ENCODE assay signal across 9 cellular contexts in genomic region chrX:118847676-118848075, GRCh38. TPM values are rescaled to one million over a fixed set of nuclear protein-coding genes. Genes with fewer than 3 reads are reported as not detected.
A peak's percentile ranks its signal among the peaks of the same experiment; 100 is the strongest.
DNase-seq lines count a peak whose midpoint lies in the region; ATAC-seq, FAIRE-seq and TF ChIP-seq lines count a peak whose summit lies in the region.
"Had no signal": no experiment of that assay in that cellular context is flagged by ENCODE, and none has a peak within 500 bp of the region (broad histone marks: within the 10 kb centered on the region; RNA-seq: fewer than 3 reads in every experiment).

No MANE protein-coding gene starts in this region.

- no peaks in the 10 kb centered on the region for H3K9me3 Mint-ChIP-seq in activated T-helper 2 cell treated with anti-CD3 and anti-CD28 coated beads, Interferon-gamma antibody, Interleukin-2, Interleukin-4, amounts not matched to agents 10 μg/mL and 5 μg/mL and 100 μg/mL, durations not matched to agents 14 hours and 24 hours and 36 hours
- H3K9me3 Mint-ChIP-seq: CD8-positive, alpha-beta memory T cell had no signal

- 5 to 15% methylated on average over 1 of the region's 1 CpG for WGBS in pancreas, 2 donors

- no peak overlapping the region for H3K4me3 Mint-ChIP-seq in activated T-helper 2 cell treated with anti-CD3 and anti-CD28 coated beads, Interferon-gamma antibody, Interleukin-2, Interleukin-4, amounts not matched to agents 10 μg/mL and 5 μg/mL and 100 μg/mL, durations not matched to agents 14 hours and 24 hours and 36 hours (ENCODE audit: low read depth)
- H3K4me3 Mint-ChIP-seq: CD8-positive, alpha-beta memory T cell had no signal

- H3K27ac Mint-ChIP-seq in activated T-helper 2 cell treated with anti-CD3 and anti-CD28 coated beads, Interferon-gamma antibody, Interleukin-2, Interleukin-4, amounts not matched to agents 10 μg/mL and 5 μg/mL and 100 μg/mL, durations not matched to agents 14 hours and 24 hours and 36 hours, result no peak overlapping the region
- H3K27ac Mint-ChIP-seq: CD8-positive, alpha-beta memory T cell had no signal

- peak; percentile 98 for FAIRE-seq in pancreas (lab: Jason Lieb, UNC)

- TF ChIP-seq CTCF in fibroblast of mammary gland (conservative IDR thresholded peaks at IDR 0.05; ENCODE audit: control insufficient read depth, insufficient read depth, low read depth, low read length) (peak; percentile 68), pancreas (IDR thresholded peaks at IDR 0.05) (peak; percentile 45 to 64 (median 58))

- no peaks in the 10 kb centered on the region for H3K4me1 Mint-ChIP-seq in activated T-helper 2 cell treated with anti-CD3 and anti-CD28 coated beads, Interferon-gamma antibody, Interleukin-2, Interleukin-4, amounts not matched to agents 10 μg/mL and 5 μg/mL and 100 μg/mL, durations not matched to agents 14 hours and 24 hours and 36 hours (ENCODE audit: low read depth)
- H3K4me1 Mint-ChIP-seq: CD8-positive, alpha-beta memory T cell had no signal

- H3K9me3 ChIP-seq in pancreas, result no peaks in the 10 kb centered on the region

- no peak overlapping the region for H3K27ac ChIP-seq in pancreas

- peaks cover 6% of the 10 kb centered on the region for H3K27me3 Mint-ChIP-seq in activated T-helper 2 cell treated with anti-CD3 and anti-CD28 coated beads, Interferon-gamma antibody, Interleukin-2, Interleukin-4, amounts not matched to agents 10 μg/mL and 5 μg/mL and 100 μg/mL, durations not matched to agents 14 hours and 24 hours and 36 hours (ENCODE audit: low read depth)

- H3K4me3 ChIP-seq in fibroblast of mammary gland (ENCODE audit: control insufficient read depth, low read depth, low read length) (no peak overlapping the region), pancreas (no peak overlapping the region)

- intact Hi-C loops in pancreas (cut with DNase I), result loop anchor here in 2 of 3 donors (10.0 kb wide), 3 partner anchors 157 to 377 kb away; no protein-coding TSS in a partner anchor
- intact Hi-C loops in activated T-helper 2 cell treated with anti-CD3 and anti-CD28 coated beads, Interferon-gamma antibody, Interleukin-2, Interleukin-4, amounts not matched to agents 10 μg/mL and 5 μg/mL and 100 μg/mL, durations not matched to agents 14 hours and 24 hours and 36 hours (cut with micrococcal nuclease), result loop anchor here (2.0 to 5.0 kb wide), 2 partner anchors 159 to 220 kb away; no protein-coding TSS in a partner anchor

- H3K36me3 Mint-ChIP-seq in activated T-helper 2 cell treated with anti-CD3 and anti-CD28 coated beads, Interferon-gamma antibody, Interleukin-2, Interleukin-4, amounts not matched to agents 10 μg/mL and 5 μg/mL and 100 μg/mL, durations not matched to agents 14 hours and 24 hours and 36 hours (ENCODE audit: low read depth), result no peaks in the 10 kb centered on the region
- H3K36me3 Mint-ChIP-seq: CD8-positive, alpha-beta memory T cell had no signal

- DNase-seq in SIG-M5 treated with dmso at 0.1 percent for 504 hours (lab: John Stamatoyannopoulos, UW; ENCODE audit: unreplicated experiment), result peak; percentile 61
- DNase-seq in SIG-M5 (lab: John Stamatoyannopoulos, UW), result no peak
- DNase-seq in NAMALWA (ENCODE audit: low spot score), result peak; percentile 58
- DNase-seq in SK-N-DZ (ENCODE audit: low spot score), result peak; percentile 39
- peak; percentile 53 for DNase-seq in fibroblast of mammary gland (ENCODE audit: low read depth)
- no peak for DNase-seq in pancreas
- no peak for DNase-seq in stimulated activated CD4-positive, alpha-beta T cell treated with anti-CD3 and anti-CD28 coated beads, Interleukin-4, amount 100 ng/mL, for 24 hours
- DNase-seq in activated T-helper 2 cell treated with anti-CD3 and anti-CD28 coated beads, Interferon-gamma antibody, Interleukin-2, Interleukin-4, amounts not matched to agents 10 μg/mL and 5 μg/mL and 100 μg/mL, durations not matched to agents 14 hours and 24 hours and 36 hours (ENCODE audit: low spot score), result no peak

- no peaks in the 10 kb centered on the region for H3K27me3 ChIP-seq in pancreas

- no peaks in the 10 kb centered on the region for H3K4me1 ChIP-seq in pancreas

- ATAC-seq in pancreas, result peak in 3 of 4 donors; percentile 80 to 88 (median 87)

- no peaks in the 10 kb centered on the region for H3K36me3 ChIP-seq in pancreas

RNA-seq across cellular contexts. Expression of gene ZCCHC12, which starts 24.1 kb away (rescaled TPM):
- 3.5 and 6.4 TPM in 2 replicates for polyA plus RNA-seq in SK-N-DZ (2014; cell fraction: cytosol; rRNA removed)
- polyA plus RNA-seq in SK-N-DZ (2014; cell fraction: nucleus; rRNA removed), result 2.0 and 2.7 TPM in 2 replicates
- total RNA-seq in pancreas, result under 1 TPM in 1 of 6 donors, not detected in 5; 0.08 TPM
- under 1 TPM in 1 of 2 donors, not detected in 1; 0.23 TPM for polyA plus RNA-seq in pancreas
- total RNA-seq in activated T-helper 2 cell treated with anti-CD3 and anti-CD28 coated beads, Interferon-gamma antibody, Interleukin-2, Interleukin-4, amounts not matched to agents 10 μg/mL and 5 μg/mL and 100 μg/mL, durations not matched to agents 14 hours and 24 hours and 36 hours, result 0.07 TPM in 1 of 2 replicates, not detected in the other
- total RNA-seq: CD8-positive, alpha-beta memory T cell had no signal

Comparison
In these comparisons a context has a peak if more than half of its experiments do, and no peak if none do; other contexts are left out.
1. DNase-seq: peak in SIG-M5 treated with dmso at 0.1 percent for 504 hours (single experiment), NAMALWA (single experiment), SK-N-DZ (single experiment) and fibroblast of mammary gland (single experiment); none in SIG-M5 (single experiment), pancreas (0 of 6), stimulated activated CD4-positive, alpha-beta T cell treated with anti-CD3 and anti-CD28 coated beads, Interleukin-4, amount 100 ng/mL, for 24 hours (single experiment) and activated T-helper 2 cell treated with anti-CD3 and anti-CD28 coated beads, Interferon-gamma antibody, Interleukin-2, Interleukin-4, amounts not matched to agents 10 μg/mL and 5 μg/mL and 100 μg/mL, durations not matched to agents 14 hours and 24 hours and 36 hours (single experiment).